Comparison of ENCODE assay signal across 8 cellular contexts in the genomic region with DNA sequence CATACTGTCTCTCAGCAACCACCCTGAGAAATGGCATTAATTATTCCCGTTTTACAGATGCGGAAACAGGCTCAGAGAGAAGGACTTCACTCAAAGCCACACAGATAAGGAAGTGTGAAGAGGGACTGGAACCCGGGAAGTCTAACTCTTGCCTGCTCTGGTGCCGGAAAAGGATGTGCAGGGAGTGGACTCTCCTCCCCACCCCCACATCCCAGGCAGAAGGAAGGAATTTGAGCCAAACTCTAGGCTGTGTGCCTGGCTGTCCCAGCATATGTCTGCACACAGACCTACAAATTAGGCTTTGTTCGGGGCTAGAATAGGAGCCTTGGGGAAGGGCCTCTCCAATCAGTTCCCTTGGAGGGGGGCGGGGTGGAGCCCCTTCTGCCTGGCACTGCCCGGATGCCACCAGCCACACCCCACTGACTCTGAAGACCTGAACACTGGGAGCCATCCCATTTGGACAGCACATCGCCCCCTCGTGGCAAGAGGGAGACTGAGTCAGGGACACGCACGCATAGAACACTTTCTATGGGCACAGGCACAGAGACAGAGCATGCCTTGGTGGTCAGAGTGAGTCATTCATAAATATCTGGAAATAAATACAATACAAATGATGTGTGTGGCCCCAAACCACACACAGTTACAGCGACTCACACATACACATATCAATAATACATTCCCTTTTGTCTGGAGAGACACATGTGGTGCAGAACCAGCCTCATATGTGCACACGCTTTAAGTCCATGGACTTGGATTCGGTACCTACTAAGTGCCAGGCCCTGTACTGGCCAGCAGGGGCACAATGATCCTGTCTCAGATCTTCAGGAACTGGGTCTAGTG. TPM values are rescaled to one million over a fixed set of nuclear protein-coding genes. Genes with fewer than 3 reads are reported as not detected.
DNase-seq lines count a peak whose midpoint lies in the region; ATAC-seq and TF ChIP-seq lines count a peak whose summit lies in the region.

No MANE protein-coding gene starts in this region.

- H3K27me3 ChIP-seq in left ventricle myocardium inferior (ENCODE audit: low read depth), result peaks cover 28% of the 10 kb centered on the region

- TF ChIP-seq CTCF in left ventricle myocardium inferior (IDR thresholded peaks at IDR 0.05; ENCODE audit: borderline replicate concordance), result peak; percentile 96

- H3K4me1 ChIP-seq in left ventricle myocardium inferior, result peaks cover 43% of the 10 kb centered on the region

- DNase-seq in GM04504 (ENCODE audit: low read depth) (peak; percentile 87), HCEC 1CT (peak; percentile 95), NCI-H1092 (lab: John Stamatoyannopoulos, UW) (peak; percentile 72), SW 1271 (lab: John Stamatoyannopoulos, UW) (peak; percentile 59 to 86), amniotic stem cell (lab: John Stamatoyannopoulos, UW) (peak; percentile 91), left ventricle myocardium inferior (peak; percentile 87), sciatic nerve (ENCODE audit: low spot score) (peak; percentile 96)

- H3K27ac ChIP-seq in left ventricle myocardium inferior (replicated peaks), result peak overlapping the region; percentile 74

- peak; percentile 90 for ATAC-seq in sciatic nerve
- no peak for ATAC-seq in GM19452 (IDR thresholded peaks at IDR 0.05; ENCODE audit: unreplicated experiment)

- no peak overlapping the region for H3K4me3 ChIP-seq in left ventricle myocardium inferior

- H3K36me3 ChIP-seq in left ventricle myocardium inferior, result no peaks in the 10 kb centered on the region

- intact Hi-C loops in left ventricle myocardium inferior (cut with micrococcal nuclease) (no loop called here), sciatic nerve (cut with DNase I) (no loop called here)

- no peaks in the 10 kb centered on the region for H3K9me3 ChIP-seq in left ventricle myocardium inferior (replicated peaks)

RNA-seq across cellular contexts. Expression of a gene that starts 13.1 kb away (rescaled TPM):
- total RNA-seq in left ventricle myocardium inferior (35.6 TPM), sciatic nerve (78.6 TPM)

RNA-seq across cellular contexts. Expression of a gene that starts 18.2 kb away (rescaled TPM):
- 0.27 TPM for total RNA-seq in left ventricle myocardium inferior
- total RNA-seq in sciatic nerve, result 3.8 TPM

RNA-seq across cellular contexts. Expression of a gene that starts 18.3 kb away (rescaled TPM):
- total RNA-seq in left ventricle myocardium inferior, result 13.4 TPM
- total RNA-seq in sciatic nerve, result 58.9 TPM

RNA-seq across cellular contexts. Expression of a gene that starts 25.4 kb away (rescaled TPM):
- total RNA-seq in left ventricle myocardium inferior (7.3 TPM), sciatic nerve (5.9 TPM)

RNA-seq across cellular contexts. Expression of a gene that starts 25.4 kb away (rescaled TPM):
- total RNA-seq in left ventricle myocardium inferior (49.7 TPM), sciatic nerve (84.8 TPM)
